32 cellular contexts compared by ENCODE assay signal in the genomic region with DNA sequence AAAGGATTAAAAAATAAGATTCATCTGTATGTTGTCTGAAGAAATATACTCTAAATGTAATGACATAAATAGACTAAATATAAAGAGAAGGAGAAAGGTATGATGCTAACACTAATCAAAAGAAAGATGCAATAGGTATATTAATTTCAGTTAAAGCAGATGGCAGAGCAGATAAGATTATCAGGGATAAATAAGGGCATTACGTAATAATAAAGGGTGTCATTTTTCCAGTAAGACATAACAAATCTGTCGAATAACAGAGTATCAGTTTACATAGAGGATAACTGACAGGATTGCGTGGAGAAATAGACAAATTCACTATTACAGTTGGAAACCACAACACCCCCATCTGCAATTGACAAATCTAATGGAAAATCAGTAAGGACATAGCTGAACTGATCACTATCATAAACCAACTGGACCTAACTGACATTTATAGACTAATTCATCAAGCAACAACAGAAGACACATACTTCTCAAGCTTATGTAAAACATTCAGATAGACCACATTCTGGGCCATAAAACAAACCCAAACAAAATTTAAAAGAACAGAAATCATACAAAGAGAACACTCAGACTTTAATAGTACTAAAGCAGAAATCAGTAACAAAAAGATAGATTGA.
"Had no signal": no experiment of that assay in that cellular context is flagged by ENCODE, and none has a peak within 500 bp of the region (broad histone marks: within the 10 kb centered on the region; RNA-seq: fewer than 3 reads in every experiment).

No MANE protein-coding gene starts in this region.

- DNase-seq: activated CD4-positive, alpha-beta T cell treated with anti-CD3 and anti-CD28 coated beads for 1 hour; activated CD4-positive, alpha-beta T cell treated with anti-CD3 and anti-CD28 coated beads for 48 hours; activated CD4-positive, CD25-positive, alpha-beta regulatory T cell; activated CD8-positive, alpha-beta T cell treated with anti-CD3 and anti-CD28 coated beads for 36 hours; activated effector memory CD4-positive, alpha-beta T cell treated with anti-CD3 and anti-CD28 coated beads, Interleukin-2, amount 50 U/mL, for 16 hours; activated naive CD4-positive, alpha-beta T cell; activated naive CD4-positive, alpha-beta T cell treated with anti-CD3 and anti-CD28 coated beads, Interleukin-2, amount 50 U/mL, for 16 hours; activated naive CD8-positive, alpha-beta T cell treated with anti-CD3 and anti-CD28 coated beads for 36 hours; activated T-cell treated with anti-CD3 and anti-CD28 coated beads, Interleukin-2, amount 50 U/mL, for 1 hour; activated T-cell treated with anti-CD3 and anti-CD28 coated beads, Interleukin-2, amount 50 U/mL, for 72 hours; amniotic stem cell; aorta; brain microvascular endothelial cell; central memory CD4-positive, alpha-beta T cell; MM.1S; MV-4-11; NCI-H1092; NCI-H1417; NCI-H146; NCI-H187; NCI-H2029 treated with DMSO at 0.1 percent for 48 hours; NCI-H345; NCI-H526 treated with DMSO at 0.1 percent for 48 hours; NCI-H774; PC-3; SIG-M5; SW 1271; T-helper 1 cell; T-helper 2 cell; T-helper 9 cell; WERI-Rb-1 had no signal

- FAIRE-seq: RCC 7860 had no signal
